ENCODE assay signal across 16 cellular contexts in genomic region chr7:46153583-46153950, GRCh38.
DNase-seq lines count a peak whose midpoint lies in the region; ATAC-seq, FAIRE-seq and TF ChIP-seq lines count a peak whose summit lies in the region.
"Had no signal": no experiment of that assay in that cellular context is flagged by ENCODE, and none has a peak within 500 bp of the region (broad histone marks: within the 10 kb centered on the region; RNA-seq: fewer than 3 reads in every experiment).

No MANE protein-coding gene starts in this region.

- peak overlapping the region; percentile 91 to 97 for H3K27ac ChIP-seq in liver (ENCODE audit: low read depth in 1 of 2, low read length in 2 of 2)
- H3K27ac ChIP-seq: heart left ventricle had no signal

- peak overlapping the region; percentile 29 to 47 for H3K9ac ChIP-seq in liver (ENCODE audit: low read depth in 1 of 2, low read length in 2 of 2)

- H3K27me3 Mint-ChIP-seq in effector memory CD8-positive, alpha-beta T cell, result no peaks in the 10 kb centered on the region
- H3K27me3 Mint-ChIP-seq: IgD-negative memory B cell had no signal

- no peaks in the 10 kb centered on the region for H3K36me3 ChIP-seq in liver (ENCODE audit: control insufficient read depth in 4 of 4, insufficient read depth in 3 of 4, low read depth in 1 of 4, low read length in 3 of 4)
- H3K36me3 ChIP-seq in MG63, result no peaks in the 10 kb centered on the region
- H3K36me3 ChIP-seq: heart left ventricle had no signal

- H3K4me1 Mint-ChIP-seq in effector memory CD8-positive, alpha-beta T cell (ENCODE audit: low read depth in 2 of 2), result no peaks in the 10 kb centered on the region
- H3K4me1 Mint-ChIP-seq: B cell, IgD-negative memory B cell had no signal

- peak; percentile 4 for FAIRE-seq in HTR-8/SVneo (lab: Jason Lieb, UNC)
- FAIRE-seq: colon had no signal

- no peak overlapping the region for H3K27ac Mint-ChIP-seq in effector memory CD8-positive, alpha-beta T cell
- H3K27ac Mint-ChIP-seq: B cell, IgD-negative memory B cell had no signal

- H3K27me3 ChIP-seq in liver (ENCODE audit: control insufficient read depth in 4 of 4, insufficient read depth in 4 of 4, low read length in 3 of 4) (no peaks in the 10 kb centered on the region), MG63 (no peaks in the 10 kb centered on the region)
- H3K27me3 ChIP-seq: heart left ventricle had no signal

- no peak for TF ChIP-seq CTCF in liver (IDR thresholded peaks at IDR 0.05; ENCODE audit: low read depth, low read length, missing input control)

- H3K4me3 ChIP-seq in liver (ENCODE audit: low read depth in 1 of 3, low read length in 3 of 3) (no peak overlapping the region), MG63 (no peak overlapping the region)
- H3K4me3 ChIP-seq: heart left ventricle had no signal

- DNase-seq in HTR-8/SVneo (ENCODE audit: insufficient read length, low spot score) (no peak), GF-D8 (lab: John Stamatoyannopoulos, UW) (no peak), MG63 (no peak)
- DNase-seq in effector memory CD8-positive, alpha-beta T cell, result no peak
- DNase-seq: amygdala; erythroblast; heart left ventricle; NCI-H345; stimulated activated CD4-positive, alpha-beta T cell treated with anti-CD3 and anti-CD28 coated beads, Interleukin-2, amount 100 ng/mL, for 24 hours had no signal

- H3K9me3 ChIP-seq in liver (ENCODE audit: control insufficient read depth in 4 of 4, low read length in 3 of 4) (no peaks in the 10 kb centered on the region), MG63 (peaks cover 6% of the 10 kb centered on the region)
- H3K9me3 ChIP-seq: heart left ventricle had no signal

- ATAC-seq in GM18502 (IDR thresholded peaks at IDR 0.05; ENCODE audit: poor library complexity, unreplicated experiment) (peak; percentile 49), GM19467 (IDR thresholded peaks at IDR 0.05; ENCODE audit: unreplicated experiment) (peak; percentile 24), HG02678 (IDR thresholded peaks at IDR 0.05; ENCODE audit: unreplicated experiment) (no peak)
- ATAC-seq in effector memory CD8-positive, alpha-beta T cell (replicated peaks), result no peak
- ATAC-seq: heart left ventricle had no signal

- H3K4me1 ChIP-seq in liver (ENCODE audit: control insufficient read depth in 4 of 4, insufficient read depth in 4 of 4, low read length in 3 of 4), result peaks cover 7 to 56% (median 20%) of the 10 kb centered on the region in 4 donors
- H3K4me1 ChIP-seq: heart left ventricle had no signal

- no peak overlapping the region for H3K4me3 Mint-ChIP-seq in effector memory CD8-positive, alpha-beta T cell
- H3K4me3 Mint-ChIP-seq: B cell had no signal

- TF ChIP-seq RAD21 in liver (IDR thresholded peaks at IDR 0.05), result no peak

- H3K36me3 Mint-ChIP-seq in effector memory CD8-positive, alpha-beta T cell (ENCODE audit: insufficient read depth), result no peaks in the 10 kb centered on the region
- H3K36me3 Mint-ChIP-seq: IgD-negative memory B cell had no signal

- peaks cover 0 to 3% of the 10 kb centered on the region in 2 donors for H3K9me3 Mint-ChIP-seq in effector memory CD8-positive, alpha-beta T cell

- WGBS in liver, result 60% methylated on average over 1 of the region's 1 CpG

TF ChIP-seq in liver, 16 proteins besides CTCF, POLR2A, EP300 and RAD21:
- no peak for TF ChIP-seq YY1 (IDR thresholded peaks at IDR 0.05)
- no peak for TF ChIP-seq TAF1 (conservative IDR thresholded peaks at IDR 0.05)
- no peak for TF ChIP-seq FOXA2 (IDR thresholded peaks at IDR 0.05)
- TF ChIP-seq HNF4A (conservative IDR thresholded peaks at IDR 0.05), result no peak
- TF ChIP-seq HNF4G (IDR thresholded peaks at IDR 0.05), result no peak
- no peak for TF ChIP-seq ZBTB33 (IDR thresholded peaks at IDR 0.05)
- no peak for TF ChIP-seq FOXA1 (IDR thresholded peaks at IDR 0.05)
- TF ChIP-seq ATF3 (IDR thresholded peaks at IDR 0.05), result no peak
- no peak for TF ChIP-seq EGR1 (IDR thresholded peaks at IDR 0.05; ENCODE audit: low read depth in 2 of 2)
- no peak for TF ChIP-seq MAX (IDR thresholded peaks at IDR 0.05)

Comparison
In these comparisons a context has a peak if more than half of its experiments do, and no peak if none do; other contexts are left out.
1. ATAC-seq: peak in GM18502 (single experiment) and GM19467 (single experiment); none in effector memory CD8-positive, alpha-beta T cell (single experiment) and HG02678 (single experiment).